ENCODE assay signal across 2 cellular contexts in the genomic region with DNA sequence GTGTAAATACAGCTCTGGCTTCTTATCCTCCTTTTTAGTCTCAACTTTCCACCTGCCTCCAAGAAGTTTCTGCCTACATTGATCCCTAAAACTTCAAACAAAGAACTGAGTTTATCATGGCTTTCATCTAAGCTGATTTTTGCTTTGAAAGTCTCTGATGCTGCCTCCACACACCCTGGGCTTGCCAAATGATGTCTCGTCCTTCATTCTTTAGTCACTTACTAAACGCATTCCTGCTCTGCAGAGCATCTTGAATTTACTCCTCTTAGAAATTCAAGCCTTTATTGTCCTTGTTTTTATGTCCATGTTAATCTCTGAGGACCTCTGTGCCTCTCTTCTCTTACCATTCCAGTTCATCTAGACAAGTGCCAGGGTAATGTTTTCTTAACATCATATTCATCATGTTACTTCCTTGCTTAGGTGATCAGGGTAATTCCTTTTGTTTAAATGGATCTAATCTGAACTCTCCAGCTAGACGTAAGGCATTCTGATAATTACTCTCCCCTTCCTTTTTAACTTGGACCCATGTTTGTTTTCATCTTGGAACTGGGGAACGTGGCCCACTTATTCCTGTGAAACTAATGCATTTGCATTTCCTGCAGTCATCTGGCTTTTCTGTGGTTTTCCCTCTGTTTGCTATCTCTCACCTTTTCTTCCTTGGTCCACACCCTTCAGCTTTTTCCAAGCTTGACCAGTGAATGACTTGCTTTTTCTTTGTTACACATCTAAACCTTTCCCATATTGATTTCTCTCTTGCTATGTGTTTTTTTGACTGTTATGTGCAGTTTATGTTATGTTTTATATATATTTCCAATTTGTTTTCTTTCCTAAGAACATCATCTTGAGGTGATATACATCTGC.
TF ChIP-seq lines count a peak whose summit lies in the region.

No MANE protein-coding gene starts in this region.

TF ChIP-seq in GM23338, 12 proteins besides CTCF, POLR2A, EP300 and RAD21:
- TF ChIP-seq REST (IDR thresholded peaks at IDR 0.05; ENCODE audit: unreplicated experiment) (no peak), ZNF331 (CRISPR knock-in tag; IDR thresholded peaks at IDR 0.05; ENCODE audit: low read depth) (no peak), STAT1 (IDR thresholded peaks at IDR 0.05; ENCODE audit: unreplicated experiment) (no peak)

TF ChIP-seq in WTC11, 78 proteins besides CTCF, POLR2A, EP300 and RAD21 (continued from another document):
- TF ChIP-seq CREM (CRISPR knock-in tag; IDR thresholded peaks at IDR 0.05) = no peak
- TF ChIP-seq, protein P1, sequence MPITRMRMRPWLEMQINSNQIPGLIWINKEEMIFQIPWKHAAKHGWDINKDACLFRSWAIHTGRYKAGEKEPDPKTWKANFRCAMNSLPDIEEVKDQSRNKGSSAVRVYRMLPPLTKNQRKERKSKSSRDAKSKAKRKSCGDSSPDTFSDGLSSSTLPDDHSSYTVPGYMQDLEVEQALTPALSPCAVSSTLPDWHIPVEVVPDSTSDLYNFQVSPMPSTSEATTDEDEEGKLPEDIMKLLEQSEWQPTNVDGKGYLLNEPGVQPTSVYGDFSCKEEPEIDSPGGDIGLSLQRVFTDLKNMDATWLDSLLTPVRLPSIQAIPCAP (CRISPR knock-in tag; IDR thresholded peaks at IDR 0.05) = no peak
- TF ChIP-seq CREB1 (CRISPR knock-in tag; IDR thresholded peaks at IDR 0.05) = no peak
- no peak for TF ChIP-seq NFATC4 (CRISPR knock-in tag; IDR thresholded peaks at IDR 0.05)
- TF ChIP-seq PREB (CRISPR knock-in tag; IDR thresholded peaks at IDR 0.05; ENCODE audit: borderline replicate concordance) = no peak
- no peak for TF ChIP-seq MAX (CRISPR knock-in tag; IDR thresholded peaks at IDR 0.05)
- TF ChIP-seq, protein P2, sequence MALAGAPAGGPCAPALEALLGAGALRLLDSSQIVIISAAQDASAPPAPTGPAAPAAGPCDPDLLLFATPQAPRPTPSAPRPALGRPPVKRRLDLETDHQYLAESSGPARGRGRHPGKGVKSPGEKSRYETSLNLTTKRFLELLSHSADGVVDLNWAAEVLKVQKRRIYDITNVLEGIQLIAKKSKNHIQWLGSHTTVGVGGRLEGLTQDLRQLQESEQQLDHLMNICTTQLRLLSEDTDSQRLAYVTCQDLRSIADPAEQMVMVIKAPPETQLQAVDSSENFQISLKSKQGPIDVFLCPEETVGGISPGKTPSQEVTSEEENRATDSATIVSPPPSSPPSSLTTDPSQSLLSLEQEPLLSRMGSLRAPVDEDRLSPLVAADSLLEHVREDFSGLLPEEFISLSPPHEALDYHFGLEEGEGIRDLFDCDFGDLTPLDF (CRISPR knock-in tag; IDR thresholded peaks at IDR 0.05) = no peak
- TF ChIP-seq ZNF232 (CRISPR knock-in tag; IDR thresholded peaks at IDR 0.05) = no peak
- TF ChIP-seq, protein P3, sequence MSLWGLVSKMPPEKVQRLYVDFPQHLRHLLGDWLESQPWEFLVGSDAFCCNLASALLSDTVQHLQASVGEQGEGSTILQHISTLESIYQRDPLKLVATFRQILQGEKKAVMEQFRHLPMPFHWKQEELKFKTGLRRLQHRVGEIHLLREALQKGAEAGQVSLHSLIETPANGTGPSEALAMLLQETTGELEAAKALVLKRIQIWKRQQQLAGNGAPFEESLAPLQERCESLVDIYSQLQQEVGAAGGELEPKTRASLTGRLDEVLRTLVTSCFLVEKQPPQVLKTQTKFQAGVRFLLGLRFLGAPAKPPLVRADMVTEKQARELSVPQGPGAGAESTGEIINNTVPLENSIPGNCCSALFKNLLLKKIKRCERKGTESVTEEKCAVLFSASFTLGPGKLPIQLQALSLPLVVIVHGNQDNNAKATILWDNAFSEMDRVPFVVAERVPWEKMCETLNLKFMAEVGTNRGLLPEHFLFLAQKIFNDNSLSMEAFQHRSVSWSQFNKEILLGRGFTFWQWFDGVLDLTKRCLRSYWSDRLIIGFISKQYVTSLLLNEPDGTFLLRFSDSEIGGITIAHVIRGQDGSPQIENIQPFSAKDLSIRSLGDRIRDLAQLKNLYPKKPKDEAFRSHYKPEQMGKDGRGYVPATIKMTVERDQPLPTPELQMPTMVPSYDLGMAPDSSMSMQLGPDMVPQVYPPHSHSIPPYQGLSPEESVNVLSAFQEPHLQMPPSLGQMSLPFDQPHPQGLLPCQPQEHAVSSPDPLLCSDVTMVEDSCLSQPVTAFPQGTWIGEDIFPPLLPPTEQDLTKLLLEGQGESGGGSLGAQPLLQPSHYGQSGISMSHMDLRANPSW (CRISPR knock-in tag; conservative IDR thresholded peaks at IDR 0.05; ENCODE audit: low read depth) = no peak
- TF ChIP-seq ZNF423 (CRISPR knock-in tag; IDR thresholded peaks at IDR 0.05) = no peak
- no peak for TF ChIP-seq NR3C1 (CRISPR knock-in tag; conservative IDR thresholded peaks at IDR 0.05; ENCODE audit: low read depth)
- TF ChIP-seq TCF7 (CRISPR knock-in tag; IDR thresholded peaks at IDR 0.05; ENCODE audit: low read depth) = no peak
TF ChIP-seq in WTC11: peak in this region for 0.
